1 cellular context compared by ENCODE assay signal in genomic region chr2:171260471-171261424, GRCh38.
A peak's percentile ranks its signal among the peaks of the same experiment; 100 is the strongest.
TF ChIP-seq lines count a peak whose summit lies in the region.

No MANE protein-coding gene starts in this region.

TF ChIP-seq in K562, 482 proteins besides CTCF, POLR2A, EP300 and RAD21 (continued from another document and continues in another):
- TF ChIP-seq TAF9B (IDR thresholded peaks at IDR 0.05; ENCODE audit: partially characterized antibody) (no peak), RBM17 (IDR thresholded peaks at IDR 0.05; ENCODE audit: borderline replicate concordance, low read depth, low read length) (no peak), RCOR1 (IDR thresholded peaks at IDR 0.05; ENCODE audit: borderline replicate concordance in 1 of 2, low read depth in 2 of 2, low read length in 2 of 2) (peak in 1 of 2 experiments; percentile 60; a peak in 2 of 4 replicates), PHF20 (IDR thresholded peaks at IDR 0.05; ENCODE audit: partially characterized antibody) (no peak), ZNF239 (CRISPR knock-in tag; IDR thresholded peaks at IDR 0.05) (no peak), BDP1 (IDR thresholded peaks at IDR 0.05; ENCODE audit: insufficient read depth, insufficient read length) (no peak), NR3C1 (CRISPR knock-in tag; IDR thresholded peaks at IDR 0.05) (no peak), MAFG (tag; conservative IDR thresholded peaks at IDR 0.05) (peak; percentile 63), HDGF (IDR thresholded peaks at IDR 0.05) (no peak), MEIS2 (IDR thresholded peaks at IDR 0.05; ENCODE audit: partially characterized antibody) (no peak), ZNF75A (CRISPR knock-in tag; IDR thresholded peaks at IDR 0.05) (no peak), ZNF518B (CRISPR knock-in tag; IDR thresholded peaks at IDR 0.05) (no peak), ZEB2 (IDR thresholded peaks at IDR 0.05) (peak; percentile 67; the same call in 1 of the 2 replicates), ZFP36 (IDR thresholded peaks at IDR 0.05; ENCODE audit: low read depth, low read length, partially characterized antibody) (no peak), NELFE (IDR thresholded peaks at IDR 0.05; ENCODE audit: insufficient read depth, insufficient read length) (no peak), COPS2 (conservative IDR thresholded peaks at IDR 0.05) (no peak), TRIM24 (IDR thresholded peaks at IDR 0.05) (no peak), TAF15 (IDR thresholded peaks at IDR 0.05; ENCODE audit: low read depth, low read length) (no peak), DPF2 (IDR thresholded peaks at IDR 0.05) (no peak), MAFK (IDR thresholded peaks at IDR 0.05; ENCODE audit: low read length) (peak; percentile 20; the same call in 1 of the 2 replicates), VEZF1 (CRISPR knock-in tag; IDR thresholded peaks at IDR 0.05) (peak; percentile 34), BRD4 (IDR thresholded peaks at IDR 0.05) (no peak), C11orf30 (IDR thresholded peaks at IDR 0.05; ENCODE audit: low read depth) (peak; percentile 69; the same call in 1 of the 2 replicates), STAG1 (CRISPR knock-in tag; IDR thresholded peaks at IDR 0.05; ENCODE audit: borderline replicate concordance) (no peak), MED1 (CRISPR knock-in tag; IDR thresholded peaks at IDR 0.05; ENCODE audit: borderline replicate concordance) (no peak), SPI1 (IDR thresholded peaks at IDR 0.05; ENCODE audit: borderline replicate concordance, low read depth, low read length) (peak; percentile 54; the same call in 1 of the 2 replicates), SNRNP70 (optimal IDR thresholded peaks at IDR 0.05; ENCODE audit: low read depth, low read length) (no peak), GTF2B (IDR thresholded peaks at IDR 0.05; ENCODE audit: extremely low read depth, insufficient read length) (no peak), LARP7 (IDR thresholded peaks at IDR 0.05) (no peak), L3MBTL2 (IDR thresholded peaks at IDR 0.05) (no peak), CUX1 (CRISPR knock-in tag; IDR thresholded peaks at IDR 0.05) (no peak), RHOXF2B (CRISPR knock-in tag; conservative IDR thresholded peaks at IDR 0.05) (no peak)
- TF ChIP-seq, protein P1, sequence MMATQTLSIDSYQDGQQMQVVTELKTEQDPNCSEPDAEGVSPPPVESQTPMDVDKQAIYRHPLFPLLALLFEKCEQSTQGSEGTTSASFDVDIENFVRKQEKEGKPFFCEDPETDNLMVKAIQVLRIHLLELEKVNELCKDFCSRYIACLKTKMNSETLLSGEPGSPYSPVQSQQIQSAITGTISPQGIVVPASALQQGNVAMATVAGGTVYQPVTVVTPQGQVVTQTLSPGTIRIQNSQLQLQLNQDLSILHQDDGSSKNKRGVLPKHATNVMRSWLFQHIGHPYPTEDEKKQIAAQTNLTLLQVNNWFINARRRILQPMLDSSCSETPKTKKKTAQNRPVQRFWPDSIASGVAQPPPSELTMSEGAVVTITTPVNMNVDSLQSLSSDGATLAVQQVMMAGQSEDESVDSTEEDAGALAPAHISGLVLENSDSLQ (IDR thresholded peaks at IDR 0.05): no peak
- TF ChIP-seq, protein P2, sequence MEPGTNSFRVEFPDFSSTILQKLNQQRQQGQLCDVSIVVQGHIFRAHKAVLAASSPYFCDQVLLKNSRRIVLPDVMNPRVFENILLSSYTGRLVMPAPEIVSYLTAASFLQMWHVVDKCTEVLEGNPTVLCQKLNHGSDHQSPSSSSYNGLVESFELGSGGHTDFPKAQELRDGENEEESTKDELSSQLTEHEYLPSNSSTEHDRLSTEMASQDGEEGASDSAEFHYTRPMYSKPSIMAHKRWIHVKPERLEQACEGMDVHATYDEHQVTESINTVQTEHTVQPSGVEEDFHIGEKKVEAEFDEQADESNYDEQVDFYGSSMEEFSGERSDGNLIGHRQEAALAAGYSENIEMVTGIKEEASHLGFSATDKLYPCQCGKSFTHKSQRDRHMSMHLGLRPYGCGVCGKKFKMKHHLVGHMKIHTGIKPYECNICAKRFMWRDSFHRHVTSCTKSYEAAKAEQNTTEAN (CRISPR knock-in tag; IDR thresholded peaks at IDR 0.05): no peak
- TF ChIP-seq, protein P3, sequence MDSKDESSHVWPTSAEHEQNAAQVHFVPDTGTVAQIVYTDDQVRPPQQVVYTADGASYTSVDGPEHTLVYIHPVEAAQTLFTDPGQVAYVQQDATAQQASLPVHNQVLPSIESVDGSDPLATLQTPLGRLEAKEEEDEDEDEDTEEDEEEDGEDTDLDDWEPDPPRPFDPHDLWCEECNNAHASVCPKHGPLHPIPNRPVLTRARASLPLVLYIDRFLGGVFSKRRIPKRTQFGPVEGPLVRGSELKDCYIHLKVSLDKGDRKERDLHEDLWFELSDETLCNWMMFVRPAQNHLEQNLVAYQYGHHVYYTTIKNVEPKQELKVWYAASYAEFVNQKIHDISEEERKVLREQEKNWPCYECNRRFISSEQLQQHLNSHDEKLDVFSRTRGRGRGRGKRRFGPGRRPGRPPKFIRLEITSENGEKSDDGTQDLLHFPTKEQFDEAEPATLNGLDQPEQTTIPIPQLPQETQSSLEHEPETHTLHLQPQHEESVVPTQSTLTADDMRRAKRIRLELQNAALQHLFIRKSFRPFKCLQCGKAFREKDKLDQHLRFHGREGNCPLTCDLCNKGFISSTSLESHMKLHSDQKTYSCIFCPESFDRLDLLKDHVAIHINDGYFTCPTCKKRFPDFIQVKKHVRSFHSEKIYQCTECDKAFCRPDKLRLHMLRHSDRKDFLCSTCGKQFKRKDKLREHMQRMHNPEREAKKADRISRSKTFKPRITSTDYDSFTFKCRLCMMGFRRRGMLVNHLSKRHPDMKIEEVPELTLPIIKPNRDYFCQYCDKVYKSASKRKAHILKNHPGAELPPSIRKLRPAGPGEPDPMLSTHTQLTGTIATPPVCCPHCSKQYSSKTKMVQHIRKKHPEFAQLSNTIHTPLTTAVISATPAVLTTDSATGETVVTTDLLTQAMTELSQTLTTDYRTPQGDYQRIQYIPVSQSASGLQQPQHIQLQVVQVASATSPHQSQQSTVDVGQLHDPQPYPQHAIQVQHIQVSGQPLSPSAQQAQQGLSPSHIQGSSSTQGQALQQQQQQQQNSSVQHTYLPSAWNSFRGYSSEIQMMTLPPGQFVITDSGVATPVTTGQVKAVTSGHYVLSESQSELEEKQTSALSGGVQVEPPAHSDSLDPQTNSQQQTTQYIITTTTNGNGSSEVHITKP (IDR thresholded peaks at IDR 0.05; ENCODE audit: partially characterized antibody): no peak
- TF ChIP-seq, protein P4, sequence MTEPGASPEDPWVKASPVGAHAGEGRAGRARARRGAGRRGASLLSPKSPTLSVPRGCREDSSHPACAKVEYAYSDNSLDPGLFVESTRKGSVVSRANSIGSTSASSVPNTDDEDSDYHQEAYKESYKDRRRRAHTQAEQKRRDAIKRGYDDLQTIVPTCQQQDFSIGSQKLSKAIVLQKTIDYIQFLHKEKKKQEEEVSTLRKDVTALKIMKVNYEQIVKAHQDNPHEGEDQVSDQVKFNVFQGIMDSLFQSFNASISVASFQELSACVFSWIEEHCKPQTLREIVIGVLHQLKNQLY (CRISPR knock-in tag; conservative IDR thresholded peaks at IDR 0.05): no peak
- TF ChIP-seq, protein P5, sequence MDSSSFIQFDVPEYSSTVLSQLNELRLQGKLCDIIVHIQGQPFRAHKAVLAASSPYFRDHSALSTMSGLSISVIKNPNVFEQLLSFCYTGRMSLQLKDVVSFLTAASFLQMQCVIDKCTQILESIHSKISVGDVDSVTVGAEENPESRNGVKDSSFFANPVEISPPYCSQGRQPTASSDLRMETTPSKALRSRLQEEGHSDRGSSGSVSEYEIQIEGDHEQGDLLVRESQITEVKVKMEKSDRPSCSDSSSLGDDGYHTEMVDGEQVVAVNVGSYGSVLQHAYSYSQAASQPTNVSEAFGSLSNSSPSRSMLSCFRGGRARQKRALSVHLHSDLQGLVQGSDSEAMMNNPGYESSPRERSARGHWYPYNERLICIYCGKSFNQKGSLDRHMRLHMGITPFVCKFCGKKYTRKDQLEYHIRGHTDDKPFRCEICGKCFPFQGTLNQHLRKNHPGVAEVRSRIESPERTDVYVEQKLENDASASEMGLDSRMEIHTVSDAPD (CRISPR knock-in tag; IDR thresholded peaks at IDR 0.05): no peak
